In genomic region chr2:41856946-41857345, GRCh38 we compare ENCODE assay signal across 2 cellular contexts.
TF ChIP-seq lines count a peak whose summit lies in the region.

No MANE protein-coding gene starts in this region.

TF ChIP-seq in A549, 52 proteins besides CTCF, POLR2A, EP300 and RAD21:
- TF ChIP-seq MAX (IDR thresholded peaks at IDR 0.05) (no peak), GATA3 (IDR thresholded peaks at IDR 0.05; ENCODE audit: borderline replicate concordance) (no peak), EHMT2 (IDR thresholded peaks at IDR 0.05; ENCODE audit: low read depth) (no peak), TP53 (CRISPR knock-in tag; IDR thresholded peaks at IDR 0.05) (no peak), RNF2 (IDR thresholded peaks at IDR 0.05; ENCODE audit: borderline replicate concordance, low read depth) (no peak), ZSCAN20 (CRISPR knock-in tag; IDR thresholded peaks at IDR 0.05) (no peak), ZFP36 (IDR thresholded peaks at IDR 0.05; ENCODE audit: borderline replicate concordance, partially characterized antibody) (no peak), JUNB (IDR thresholded peaks at IDR 0.05) (no peak)

TF ChIP-seq in IMR-90, 13 proteins besides CTCF, POLR2A, EP300 and RAD21 (continued from another document):
- TF ChIP-seq MAFK (IDR thresholded peaks at IDR 0.05; ENCODE audit: low read depth, low read length) (no peak), CEBPB (IDR thresholded peaks at IDR 0.05; ENCODE audit: low read depth, low read length) (no peak)
- TF ChIP-seq, protein P1, sequence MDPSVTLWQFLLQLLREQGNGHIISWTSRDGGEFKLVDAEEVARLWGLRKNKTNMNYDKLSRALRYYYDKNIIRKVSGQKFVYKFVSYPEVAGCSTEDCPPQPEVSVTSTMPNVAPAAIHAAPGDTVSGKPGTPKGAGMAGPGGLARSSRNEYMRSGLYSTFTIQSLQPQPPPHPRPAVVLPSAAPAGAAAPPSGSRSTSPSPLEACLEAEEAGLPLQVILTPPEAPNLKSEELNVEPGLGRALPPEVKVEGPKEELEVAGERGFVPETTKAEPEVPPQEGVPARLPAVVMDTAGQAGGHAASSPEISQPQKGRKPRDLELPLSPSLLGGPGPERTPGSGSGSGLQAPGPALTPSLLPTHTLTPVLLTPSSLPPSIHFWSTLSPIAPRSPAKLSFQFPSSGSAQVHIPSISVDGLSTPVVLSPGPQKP (IDR thresholded peaks at IDR 0.05; ENCODE audit: borderline replicate concordance, low read depth, low read length), result no peak
- TF ChIP-seq, protein P2, sequence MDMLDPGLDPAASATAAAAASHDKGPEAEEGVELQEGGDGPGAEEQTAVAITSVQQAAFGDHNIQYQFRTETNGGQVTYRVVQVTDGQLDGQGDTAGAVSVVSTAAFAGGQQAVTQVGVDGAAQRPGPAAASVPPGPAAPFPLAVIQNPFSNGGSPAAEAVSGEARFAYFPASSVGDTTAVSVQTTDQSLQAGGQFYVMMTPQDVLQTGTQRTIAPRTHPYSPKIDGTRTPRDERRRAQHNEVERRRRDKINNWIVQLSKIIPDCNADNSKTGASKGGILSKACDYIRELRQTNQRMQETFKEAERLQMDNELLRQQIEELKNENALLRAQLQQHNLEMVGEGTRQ (IDR thresholded peaks at IDR 0.05; ENCODE audit: low read depth, low read length), result no peak
TF ChIP-seq in IMR-90: peak in this region for 0.
